Comparison of ENCODE assay signal across 25 cellular contexts in genomic region chr2:125330133-125330532, GRCh38.
A peak's percentile ranks its signal among the peaks of the same experiment; 100 is the strongest.
DNase-seq lines count a peak whose midpoint lies in the region; ATAC-seq and TF ChIP-seq lines count a peak whose summit lies in the region.
"Had no signal": no experiment of that assay in that cellular context is flagged by ENCODE, and none has a peak within 500 bp of the region (broad histone marks: within the 10 kb centered on the region; RNA-seq: fewer than 3 reads in every experiment).

No MANE protein-coding gene starts in this region.

- DNase-seq in GM12865 (ENCODE audit: low read depth) (peak; percentile 73), foreskin fibroblast (no peak), NCI-H1930 (lab: John Stamatoyannopoulos, UW) (no peak), inferior parietal cortex (ENCODE audit: extremely low spot score) (no peak), AG08396 (ENCODE audit: low spot score) (no peak)
- DNase-seq: 8988T; activated B cell treated with CpG ODN at 0.5 μM for 24 hours; activated CD8-positive, alpha-beta T cell treated with anti-CD3 and anti-CD28 coated beads, Interleukin-2, amount 10 ng/mL, durations not matched to agents 7 days and 5 days; activated naive CD8-positive, alpha-beta T cell treated with anti-CD3 and anti-CD28 coated beads, Interleukin-2, amount 10 ng/mL, durations not matched to agents 7 days and 5 days; brain microvascular endothelial cell; gastrocnemius medialis; GF-D8; left ventricle myocardium inferior; NCI-H1092; NCI-H2171; NCI-H748 treated with DMSO at 0.1 percent for 48 hours; occipital lobe; PC-9; right lobe of liver; SJCRH30; T-helper 2 cell had no signal

- ATAC-seq in GM19328 (IDR thresholded peaks at IDR 0.05; ENCODE audit: unreplicated experiment) (peak; percentile 55), GM21723 (IDR thresholded peaks at IDR 0.05; ENCODE audit: unreplicated experiment) (peak; percentile 93), HG03103 (IDR thresholded peaks at IDR 0.05; ENCODE audit: low read depth, unreplicated experiment) (peak; percentile 76)
- ATAC-seq: activated CD8-positive, alpha-beta T cell treated with anti-CD3 and anti-CD28 coated beads, Interleukin-2, amount 10 ng/mL, durations not matched to agents 7 days and 5 days; gastrocnemius medialis; right lobe of liver had no signal

- no peak for TF ChIP-seq CTCF in GM12865 (IDR thresholded peaks at IDR 0.05; ENCODE audit: insufficient read depth, low read depth, low read length, missing control alignments)
- TF ChIP-seq CTCF in foreskin fibroblast (IDR thresholded peaks at IDR 0.05; ENCODE audit: low read depth, low read length): no peak

- H3K4me3 ChIP-seq in GM12865 (ENCODE audit: low read depth, low read length): no peak overlapping the region
- no peak overlapping the region for H3K4me3 ChIP-seq in foreskin fibroblast (ENCODE audit: low read depth in 1 of 2, low read length in 2 of 2)
- H3K4me3 ChIP-seq: BLaER1, gastrocnemius medialis, left ventricle myocardium inferior, PC-9, right lobe of liver, SJCRH30 had no signal
